11 cellular contexts compared by ENCODE assay signal in genomic region chr6:158854214-158855101, GRCh38. TPM values are rescaled to one million over a fixed set of nuclear protein-coding genes. Genes with fewer than 3 reads are reported as not detected.
DNase-seq lines count a peak whose midpoint lies in the region; ATAC-seq and TF ChIP-seq lines count a peak whose summit lies in the region.
"Had no signal": no experiment of that assay in that cellular context is flagged by ENCODE, and none has a peak within 500 bp of the region (broad histone marks: within the 10 kb centered on the region; RNA-seq: fewer than 3 reads in every experiment).

No MANE protein-coding gene starts in this region.

- H3K79me2 ChIP-seq in GM23338 (replicated peaks; ENCODE audit: insufficient read depth) = no peaks in the 10 kb centered on the region

- peaks cover 40% of the 10 kb centered on the region for H3K4me1 ChIP-seq in GM23338 (ENCODE audit: insufficient read depth)
- peaks cover 39% of the 10 kb centered on the region for H3K4me1 ChIP-seq in foreskin keratinocyte

- peak; percentile 72 for DNase-seq in GM23338 (ENCODE audit: low spot score)
- DNase-seq in T-helper 17 cell = no peak
- peak in 1 of 2 donors; percentile 64 for DNase-seq in foreskin keratinocyte
- DNase-seq in islet precursor cell = no peak
- DNase-seq: naive B cell, NCI-H748 treated with DMSO at 0.1 percent for 48 hours had no signal

- H3K4me1 Mint-ChIP-seq in GM23338 (peaks cover 23% of the 10 kb centered on the region), T-helper 17 cell (peaks cover 23% of the 10 kb centered on the region)

- H2AFZ ChIP-seq in GM23338 = no peak overlapping the region

- no peaks in the 10 kb centered on the region for H4K20me1 ChIP-seq in GM23338 (replicated peaks; ENCODE audit: insufficient read depth)

- H3K27me3 Mint-ChIP-seq in GM23338 (ENCODE audit: insufficient read depth, low read depth, poor library complexity) = peaks cover 10% of the 10 kb centered on the region
- no peaks in the 10 kb centered on the region for H3K27me3 Mint-ChIP-seq in T-helper 17 cell
- H3K27me3 Mint-ChIP-seq: naive B cell had no signal

- no peaks in the 10 kb centered on the region; the same call in 2 of the 3 replicates for H3K9me3 Mint-ChIP-seq in GM23338
- H3K9me3 Mint-ChIP-seq: naive B cell had no signal

- TF ChIP-seq CTCF in 22Rv1 (IDR thresholded peaks at IDR 0.05) = no peak
- TF ChIP-seq CTCF in GM23338 (conservative IDR thresholded peaks at IDR 0.05; ENCODE audit: low read depth in 2 of 2) = no peak
- TF ChIP-seq CTCF in foreskin keratinocyte (conservative IDR thresholded peaks at IDR 0.05) = no peak

- peak overlapping the region; percentile 23; the same call in 1 of the 2 replicates for H3K4me3 ChIP-seq in GM23338
- H3K4me3 ChIP-seq: breast epithelium had no signal

- H3K4me2 ChIP-seq in GM23338 = peak overlapping the region; percentile 64

- H3K27me3 ChIP-seq in GM23338 (ENCODE audit: insufficient read depth) = no peaks in the 10 kb centered on the region
- no peaks in the 10 kb centered on the region for H3K27me3 ChIP-seq in foreskin keratinocyte
- H3K27me3 ChIP-seq: breast epithelium had no signal

- H3K27ac Mint-ChIP-seq in GM23338 (no peak overlapping the region; the same call in 1 of the 2 replicates), T-helper 17 cell (no peak overlapping the region)

- no peaks in the 10 kb centered on the region for H3K9me2 ChIP-seq in GM23338 (ENCODE audit: insufficient read depth)

- peaks cover 14% of the 10 kb centered on the region for H3F3A ChIP-seq in GM23338 (replicated peaks; ENCODE audit: low read depth)

- H3K4me3 Mint-ChIP-seq in GM23338 (peak overlapping the region; percentile 7; the same call in 1 of the 3 replicates), T-helper 17 cell (no peak overlapping the region)

- no peaks in the 10 kb centered on the region for H3K9me3 ChIP-seq in T-helper 17 cell (ENCODE audit: control insufficient read depth, low read length, poor library complexity, severe bottlenecking)
- H3K9me3 ChIP-seq: breast epithelium had no signal

- H3K27ac ChIP-seq in 22Rv1 = peak overlapping the region; percentile 57
- peak overlapping the region; percentile 100 for H3K27ac ChIP-seq in GM23338 (ENCODE audit: low read depth)
- H3K27ac ChIP-seq in foreskin keratinocyte = peak overlapping the region; percentile 99

- H3K36me3 Mint-ChIP-seq in GM23338 (ENCODE audit: low read depth) (no peaks in the 10 kb centered on the region), T-helper 17 cell (ENCODE audit: low read depth) (no peaks in the 10 kb centered on the region)
- H3K36me3 Mint-ChIP-seq: naive B cell had no signal

- peak; percentile 18 for ATAC-seq in GM23338
- peak; percentile 18 for ATAC-seq in T-helper 17 cell
- no peak for ATAC-seq in foreskin keratinocyte
- ATAC-seq in GM19463 (IDR thresholded peaks at IDR 0.05; ENCODE audit: unreplicated experiment) = no peak
- ATAC-seq in GM18520 (IDR thresholded peaks at IDR 0.05; ENCODE audit: unreplicated experiment) = no peak
- ATAC-seq in GM18517 (IDR thresholded peaks at IDR 0.05; ENCODE audit: unreplicated experiment) = no peak

- no peaks in the 10 kb centered on the region for H3K36me3 ChIP-seq in GM23338 (ENCODE audit: insufficient read depth)
- H3K36me3 ChIP-seq: breast epithelium had no signal

TF ChIP-seq in GM23338, 12 proteins besides CTCF, POLR2A, EP300 and RAD21 (continues in another document):
- TF ChIP-seq ZNF462 (CRISPR knock-in tag; IDR thresholded peaks at IDR 0.05) = 0 out of 2 replicates have a peak, but pooled peaks have one; percentile 40
- TF ChIP-seq ZNF331 (CRISPR knock-in tag; IDR thresholded peaks at IDR 0.05; ENCODE audit: low read depth) = no peak
- TF ChIP-seq JUNB (IDR thresholded peaks at IDR 0.05; ENCODE audit: unreplicated experiment) = no peak
- no peak for TF ChIP-seq EZH2phosphoT487 (IDR thresholded peaks at IDR 0.05; ENCODE audit: unreplicated experiment)
- TF ChIP-seq ETS1 (IDR thresholded peaks at IDR 0.05) = peak; percentile 38; the same call in 1 of the 2 replicates

RNA-seq across cellular contexts. Expression of gene EZR, which starts 35.3 kb away (rescaled TPM):
- total RNA-seq in GM23338 (2014; rRNA removed; shearing (Covaris generic)) = 208 and 209 TPM in 2 replicates
- polyA plus RNA-seq in GM23338 (2016; fragmentation: Nextera tagmentation; extraction: Ambion mirVana) = 188 and 199 TPM in 2 replicates
- total RNA-seq in T-helper 17 cell = 100 to 1,000 TPM; 341 to 361 TPM
- total RNA-seq in foreskin keratinocyte = 169 and 218 TPM in 2 replicates
- 100 and 126 TPM in 2 replicates for polyA plus RNA-seq in foreskin keratinocyte

Comparison
In these comparisons a context has a peak if more than half of its experiments do, and no peak if none do; other contexts are left out.
1. ATAC-seq: peak in GM23338 (single experiment) and T-helper 17 cell (single experiment); none in foreskin keratinocyte (single experiment), GM19463 (single experiment), GM18520 (single experiment) and GM18517 (single experiment).
2. Peak in every context shown above with its lines, with median percentiles within 50 percentile points of each other: H3K27ac ChIP-seq.